In the genomic region with DNA sequence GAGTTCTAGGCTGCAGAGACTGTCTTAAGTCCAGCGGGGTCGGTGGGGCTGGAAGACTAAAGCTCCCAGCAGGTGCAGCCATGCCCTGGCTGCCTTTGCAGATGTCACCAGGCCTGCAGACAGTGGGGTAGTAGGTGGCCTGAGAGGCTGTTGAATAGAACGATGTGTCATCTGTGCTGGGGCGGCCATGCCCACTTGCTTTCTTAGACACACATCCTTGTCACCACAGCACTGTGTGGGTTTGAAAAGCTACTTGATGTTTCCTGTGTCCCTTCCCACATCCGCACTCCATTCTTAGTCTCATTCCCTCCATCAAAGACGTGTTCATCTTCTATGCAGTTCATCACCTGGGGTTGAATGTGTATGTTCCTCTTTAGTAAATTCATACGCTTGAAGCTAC, we compare ENCODE assay signal across 12 cellular contexts.
A peak's percentile ranks its signal among the peaks of the same experiment; 100 is the strongest.
DNase-seq lines count a peak whose midpoint lies in the region; ATAC-seq, FAIRE-seq and TF ChIP-seq lines count a peak whose summit lies in the region.
"Had no signal": no experiment of that assay in that cellular context is flagged by ENCODE, and none has a peak within 500 bp of the region (broad histone marks: within the 10 kb centered on the region; RNA-seq: fewer than 3 reads in every experiment).

No MANE protein-coding gene starts in this region.

- H3K27ac ChIP-seq in liver (ENCODE audit: low read depth in 1 of 2, low read length in 2 of 2) (peak overlapping the region; percentile 0 to 4), HepG2 (ENCODE audit: extremely low read length, insufficient read depth, low read length) (no peak overlapping the region), breast epithelium (peak overlapping the region; percentile 89 to 94), parathyroid adenoma (peak overlapping the region; percentile 54)
- H3K27ac ChIP-seq: C4-2B had no signal

- H3K9me3 ChIP-seq in liver (ENCODE audit: control insufficient read depth in 4 of 4, low read length in 3 of 4) (peaks cover 0 to 3% (median 0%) of the 10 kb centered on the region in 4 donors), HepG2 (ENCODE audit: low read length) (peaks cover 13% of the 10 kb centered on the region), breast epithelium (peaks cover 0 to 6% of the 10 kb centered on the region in 2 donors), parathyroid adenoma (ENCODE audit: control insufficient read depth, low read length) (no peaks in the 10 kb centered on the region)

- TF ChIP-seq EP300 in HepG2 (IDR thresholded peaks at IDR 0.05; ENCODE audit: low read depth in 2 of 2, low read length in 2 of 2) (no peak), HepG2 (CRISPR knock-in tag; IDR thresholded peaks at IDR 0.05; ENCODE audit: borderline replicate concordance) (no peak)

- intact Hi-C loops in HepG2 (cut with micrococcal nuclease; ENCODE audit: unreplicated experiment) = no loop called here
- intact Hi-C loops in breast epithelium (cut with DNase I; ENCODE audit: low total_unique reads) = no loop called here

- no peak for FAIRE-seq in HepG2 (lab: Jason Lieb, UNC)

- WGBS in liver = 75% methylated on average over 7 of the region's 7 CpGs
- 97% methylated on average over 5 of the region's 7 CpGs for WGBS in HepG2 (ENCODE audit: low lambda C conversion rate)

- ATAC-seq in HepG2 = no peak
- no peak for ATAC-seq in GM18519 (IDR thresholded peaks at IDR 0.05; ENCODE audit: low FRiP score, unreplicated experiment)
- no peak for ATAC-seq in HG03354 (IDR thresholded peaks at IDR 0.05; ENCODE audit: poor library complexity, severe bottlenecking, unreplicated experiment)

- BruUV-seq in HepG2 (replicated peaks; lab: Mats Ljungman, UMichigan) = no TSS peak

- DNase-seq in HepG2 (ENCODE audit: low spot score) (no peak), breast epithelium (ENCODE audit: low spot score in 2 of 2) (no peak), pons (ENCODE audit: low spot score) (no peak), NCI-H1436 treated with DMSO at 0.1 percent for 48 hours (lab: John Stamatoyannopoulos, UW) (no peak)
- DNase-seq: cerebellar nuclear complex, SIG-M5 had no signal

- POLR2A ChIA-PET in HepG2 (lab: Yijun Ruan, JAX) = no interaction called here

- H3K79me2 ChIP-seq in HepG2 (ENCODE audit: insufficient read depth, low read length) (peaks cover 9% of the 10 kb centered on the region), parathyroid adenoma (peaks cover 18% of the 10 kb centered on the region)

- no peaks in the 10 kb centered on the region for H3K36me3 ChIP-seq in liver (ENCODE audit: control insufficient read depth in 4 of 4, insufficient read depth in 3 of 4, low read depth in 1 of 4, low read length in 3 of 4)
- peaks cover 10 to 62% of the 10 kb centered on the region in 2 experiments for H3K36me3 ChIP-seq in HepG2 (replicated peaks in 1 of 2; ENCODE audit: control insufficient read depth in 1 of 2, insufficient read depth in 2 of 2, low read length in 2 of 2)
- H3K36me3 ChIP-seq in breast epithelium = no peaks in the 10 kb centered on the region
- no peaks in the 10 kb centered on the region for H3K36me3 ChIP-seq in parathyroid adenoma (ENCODE audit: control insufficient read depth, insufficient read depth, low read length)

- H2AFZ ChIP-seq in HepG2 (ENCODE audit: low read length) = no peak overlapping the region
- no peak overlapping the region for H2AFZ ChIP-seq in parathyroid adenoma

- H3K4me2 ChIP-seq in HepG2 (ENCODE audit: low read depth, low read length) (no peak overlapping the region), parathyroid adenoma (ENCODE audit: low read length) (no peak overlapping the region)

- H3K4me3 ChIP-seq in liver (ENCODE audit: low read depth in 1 of 3, low read length in 3 of 3) (no peak overlapping the region), HepG2 (replicated peaks in 1 of 3; ENCODE audit: insufficient read depth in 1 of 3, low read depth in 2 of 3, low read length in 3 of 3) (no peak overlapping the region), breast epithelium (no peak overlapping the region), parathyroid adenoma (ENCODE audit: low read depth, low read length) (no peak overlapping the region)
- H3K4me3 ChIP-seq: lung had no signal

- TF ChIP-seq RAD21 in liver (IDR thresholded peaks at IDR 0.05) (no peak), HepG2 (CRISPR knock-in tag; IDR thresholded peaks at IDR 0.05) (no peak)

- CTCF ChIA-PET in HepG2 (lab: Yijun Ruan, JAX; ENCODE audit: low intra/inter-chr PET ratio, low total read pairs) = no interaction called here

- no peaks in the 10 kb centered on the region for H3K27me3 ChIP-seq in liver (ENCODE audit: control insufficient read depth in 4 of 4, insufficient read depth in 4 of 4, low read length in 3 of 4)
- H3K27me3 ChIP-seq in HepG2 (ENCODE audit: control insufficient read depth in 1 of 2, insufficient read depth in 2 of 2, low read length in 2 of 2) = no peaks in the 10 kb centered on the region
- H3K27me3 ChIP-seq in breast epithelium = no peaks in the 10 kb centered on the region
- H3K27me3 ChIP-seq in parathyroid adenoma (ENCODE audit: control insufficient read depth, insufficient read depth, low read length) = no peaks in the 10 kb centered on the region

- H3K4me1 ChIP-seq in liver (ENCODE audit: control insufficient read depth in 4 of 4, insufficient read depth in 4 of 4, low read length in 3 of 4) (peaks cover 0 to 6% (median 0%) of the 10 kb centered on the region in 4 donors), HepG2 (ENCODE audit: insufficient read depth, low read length) (peaks cover 21% of the 10 kb centered on the region; the same call in 1 of the 2 replicates), breast epithelium (peaks cover 17 to 24% of the 10 kb centered on the region in 2 donors), parathyroid adenoma (no peaks in the 10 kb centered on the region)

- H4K20me1 ChIP-seq in HepG2 (ENCODE audit: insufficient read depth, low read length) = no peaks in the 10 kb centered on the region

- no peak overlapping the region for H3K9ac ChIP-seq in liver (ENCODE audit: low read depth in 1 of 2, low read length in 2 of 2)
- no peak overlapping the region for H3K9ac ChIP-seq in HepG2 (ENCODE audit: insufficient read depth, low read depth, low read length)
- no peak overlapping the region for H3K9ac ChIP-seq in parathyroid adenoma

- in situ Hi-C loops in HepG2 (cut with HindIII; ENCODE audit: extremely low pct_ligation_motif_present, low pct_unique_long_range_greater_than_20kb) = no loop called here

- TF ChIP-seq POLR2A in HepG2 (IDR thresholded peaks at IDR 0.05; ENCODE audit: insufficient read depth in 1 of 2, low read depth in 2 of 2, low read length in 2 of 2) = no peak
- TF ChIP-seq POLR2A in breast epithelium (IDR thresholded peaks at IDR 0.05) = no peak

- TF ChIP-seq CTCF in liver (IDR thresholded peaks at IDR 0.05; ENCODE audit: low read depth, low read length, missing input control) (no peak), HepG2 (CRISPR knock-in tag; IDR thresholded peaks at IDR 0.05) (no peak), breast epithelium (IDR thresholded peaks at IDR 0.05) (no peak), parathyroid adenoma (IDR thresholded peaks at IDR 0.05) (no peak)

TF ChIP-seq in liver, 16 proteins besides CTCF, POLR2A, EP300 and RAD21 (continues in another document):
- TF ChIP-seq TAF1 (conservative IDR thresholded peaks at IDR 0.05) (no peak), REST (IDR thresholded peaks at IDR 0.05) (no peak)

TF ChIP-seq in HepG2, 621 proteins besides CTCF, POLR2A, EP300 and RAD21:
- TF ChIP-seq KLF9 (CRISPR knock-in tag; IDR thresholded peaks at IDR 0.05; ENCODE audit: low read depth) = no peak
- TF ChIP-seq SMYD3 (CRISPR knock-in tag; IDR thresholded peaks at IDR 0.05) = no peak
- TF ChIP-seq RBM22 (optimal IDR thresholded peaks at IDR 0.05; ENCODE audit: low read length) = no peak
- TF ChIP-seq ARID2 (CRISPR knock-in tag; IDR thresholded peaks at IDR 0.05; ENCODE audit: borderline replicate concordance) = no peak
- no peak for TF ChIP-seq SMAD1 (CRISPR knock-in tag; IDR thresholded peaks at IDR 0.05; ENCODE audit: borderline replicate concordance, low read depth)
- no peak for TF ChIP-seq ADNP (CRISPR knock-in tag; IDR thresholded peaks at IDR 0.05)
- no peak for TF ChIP-seq NFE2L1 (CRISPR knock-in tag; IDR thresholded peaks at IDR 0.05; ENCODE audit: borderline replicate concordance)
- TF ChIP-seq ZNF879 (CRISPR knock-in tag; IDR thresholded peaks at IDR 0.05) = no peak
- TF ChIP-seq ZIK1 (CRISPR knock-in tag; IDR thresholded peaks at IDR 0.05; ENCODE audit: borderline replicate concordance, low read depth) = no peak
- TF ChIP-seq GPBP1L1 (CRISPR knock-in tag; IDR thresholded peaks at IDR 0.05) = no peak
- TF ChIP-seq KLF12 (CRISPR knock-in tag; IDR thresholded peaks at IDR 0.05; ENCODE audit: borderline replicate concordance) = no peak
- TF ChIP-seq GLI4 (CRISPR knock-in tag; IDR thresholded peaks at IDR 0.05; ENCODE audit: borderline replicate concordance) = no peak
- TF ChIP-seq YY1 (IDR thresholded peaks at IDR 0.05; ENCODE audit: insufficient read depth, insufficient replicate concordance, low read depth, low read length) = no peak
- no peak for TF ChIP-seq DRAP1 (CRISPR knock-in tag; IDR thresholded peaks at IDR 0.05)
- TF ChIP-seq SOX13 (IDR thresholded peaks at IDR 0.05) = no peak
- TF ChIP-seq SOX13 (CRISPR knock-in tag; conservative IDR thresholded peaks at IDR 0.05 in 1 of 2, IDR thresholded peaks at IDR 0.05 in 1 of 2) = no peak
- no peak for TF ChIP-seq GATAD2A (CRISPR knock-in tag; IDR thresholded peaks at IDR 0.05)
- no peak for TF ChIP-seq PHF8 (CRISPR knock-in tag; IDR thresholded peaks at IDR 0.05)
TF ChIP-seq in HepG2: peak in this region for 0.
